ENCODE assay signal across 1 cellular context in genomic region chr1:228166170-228166936, GRCh38.
TF ChIP-seq lines count a peak whose summit lies in the region.

No MANE protein-coding gene starts in this region.

TF ChIP-seq in GM12878, 131 proteins besides CTCF, POLR2A, EP300 and RAD21 (continued from another document and continues in another):
- TF ChIP-seq YY1 (IDR thresholded peaks at IDR 0.05; ENCODE audit: low read depth, low read length), result 0 out of 2 replicates have a peak, but pooled peaks have one; percentile 12
- TF ChIP-seq EZH2 (IDR thresholded peaks at IDR 0.05; ENCODE audit: borderline replicate concordance, control insufficient read depth, low read depth, low read length), result no peak
- TF ChIP-seq BCLAF1 (IDR thresholded peaks at IDR 0.05), result no peak
- 0 out of 2 replicates have a peak, but pooled peaks have one; percentile 30 for TF ChIP-seq MTA2 (IDR thresholded peaks at IDR 0.05; ENCODE audit: low read depth)
- TF ChIP-seq NKRF (conservative IDR thresholded peaks at IDR 0.05), result peak; percentile 59; the same call in 1 of the 2 replicates
- no peak for TF ChIP-seq ZNF622 (IDR thresholded peaks at IDR 0.05)
- no peak for TF ChIP-seq CBFB (IDR thresholded peaks at IDR 0.05; ENCODE audit: low read depth)
- TF ChIP-seq PML (IDR thresholded peaks at IDR 0.05; ENCODE audit: low read length), result no peak
- TF ChIP-seq ESRRA (IDR thresholded peaks at IDR 0.05; ENCODE audit: low read length), result no peak
- TF ChIP-seq RELA (IDR thresholded peaks at IDR 0.05; ENCODE audit: borderline replicate concordance, partially characterized antibody), result no peak
- TF ChIP-seq SP1 (IDR thresholded peaks at IDR 0.05; ENCODE audit: low read depth, low read length), result no peak
- no peak for TF ChIP-seq MYB (IDR thresholded peaks at IDR 0.05; ENCODE audit: borderline replicate concordance, low read depth, low read length)
- TF ChIP-seq ZNF207 (IDR thresholded peaks at IDR 0.05; ENCODE audit: borderline replicate concordance), result no peak
- no peak for TF ChIP-seq STAT1 (conservative IDR thresholded peaks at IDR 0.05)
- no peak for TF ChIP-seq RAD51 (IDR thresholded peaks at IDR 0.05)
- TF ChIP-seq POLR2AphosphoS2 (IDR thresholded peaks at IDR 0.05; ENCODE audit: low read depth, low read length), result no peak
- TF ChIP-seq USF1 (IDR thresholded peaks at IDR 0.05; ENCODE audit: borderline replicate concordance, extremely low read length, insufficient read depth, low read depth, low read length), result no peak
- no peak; the same call in 1 of the 2 replicates for TF ChIP-seq DPF2 (IDR thresholded peaks at IDR 0.05)
- TF ChIP-seq BMI1 (IDR thresholded peaks at IDR 0.05; ENCODE audit: borderline replicate concordance), result no peak
- no peak for TF ChIP-seq NFIC (IDR thresholded peaks at IDR 0.05; ENCODE audit: low read depth, low read length)
- TF ChIP-seq JUND (IDR thresholded peaks at IDR 0.05; ENCODE audit: low read depth, low read length), result no peak
- TF ChIP-seq RCOR1 (conservative IDR thresholded peaks at IDR 0.05; ENCODE audit: low read depth, low read length), result no peak
- TF ChIP-seq ZNF384 (IDR thresholded peaks at IDR 0.05; ENCODE audit: borderline replicate concordance, low read depth, low read length), result no peak
- TF ChIP-seq SMARCA5 (IDR thresholded peaks at IDR 0.05), result 0 out of 2 replicates have a peak, but pooled peaks have one; percentile 48
- TF ChIP-seq SMAD5 (IDR thresholded peaks at IDR 0.05; ENCODE audit: low read depth), result no peak
- 0 out of 4 replicates have a peak, but pooled peaks of 1 of the 2 experiments have one; percentile 44 for TF ChIP-seq IKZF2 (IDR thresholded peaks at IDR 0.05)
- no peak for TF ChIP-seq BACH1 (IDR thresholded peaks at IDR 0.05; ENCODE audit: borderline replicate concordance)
- TF ChIP-seq BRCA1 (IDR thresholded peaks at IDR 0.05; ENCODE audit: low read depth, low read length), result no peak
- no peak for TF ChIP-seq YBX1 (IDR thresholded peaks at IDR 0.05)
- peak; percentile 58; the same call in 1 of the 2 replicates for TF ChIP-seq E2F4 (IDR thresholded peaks at IDR 0.05; ENCODE audit: low read depth, low read length)
- TF ChIP-seq SREBF1 (IDR thresholded peaks at IDR 0.05; ENCODE audit: low read length), result no peak
- no peak for TF ChIP-seq USF2 (IDR thresholded peaks at IDR 0.05; ENCODE audit: borderline replicate concordance, low read depth, low read length)
- no peak for TF ChIP-seq PAX5 (IDR thresholded peaks at IDR 0.05; ENCODE audit: borderline replicate concordance, low read depth, low read length)
- TF ChIP-seq MYC (IDR thresholded peaks at IDR 0.05; ENCODE audit: insufficient read depth, insufficient read length, insufficient replicate concordance, low read length, severe bottlenecking), result no peak
- TF ChIP-seq EED (IDR thresholded peaks at IDR 0.05; ENCODE audit: low read depth), result no peak
- TF ChIP-seq CREB1 (IDR thresholded peaks at IDR 0.05; ENCODE audit: low read depth), result no peak
- no peak for TF ChIP-seq KLF5 (IDR thresholded peaks at IDR 0.05; ENCODE audit: partially characterized antibody)
- TF ChIP-seq ZNF217 (IDR thresholded peaks at IDR 0.05), result no peak
- TF ChIP-seq MAX (IDR thresholded peaks at IDR 0.05; ENCODE audit: low read depth, low read length), result no peak
- TF ChIP-seq CEBPB (IDR thresholded peaks at IDR 0.05; ENCODE audit: borderline replicate concordance in 1 of 2, low read depth in 2 of 2, low read length in 2 of 2), result no peak
- no peak for TF ChIP-seq ATF3 (IDR thresholded peaks at IDR 0.05; ENCODE audit: borderline replicate concordance, extremely low read depth, low read depth, low read length)
- no peak for TF ChIP-seq ZBED1 (IDR thresholded peaks at IDR 0.05; ENCODE audit: borderline replicate concordance)
- TF ChIP-seq NFYA (IDR thresholded peaks at IDR 0.05; ENCODE audit: borderline replicate concordance, low read depth, low read length), result no peak
- TF ChIP-seq BCL3 (IDR thresholded peaks at IDR 0.05; ENCODE audit: borderline replicate concordance, insufficient read depth, low read depth, low read length, poor library complexity, severe bottlenecking), result no peak
- TF ChIP-seq MEF2A (IDR thresholded peaks at IDR 0.05; ENCODE audit: insufficient read depth, low read depth, low read length), result no peak
- no peak for TF ChIP-seq KDM1A (IDR thresholded peaks at IDR 0.05; ENCODE audit: borderline replicate concordance)
- no peak for TF ChIP-seq POLR2AphosphoS5 (IDR thresholded peaks at IDR 0.05; ENCODE audit: low read length)
- no peak for TF ChIP-seq ZBTB40 (IDR thresholded peaks at IDR 0.05; ENCODE audit: borderline replicate concordance)
- no peak for TF ChIP-seq CEBPZ (IDR thresholded peaks at IDR 0.05; ENCODE audit: low read depth, low read length)
- no peak for TF ChIP-seq POU2F2 (IDR thresholded peaks at IDR 0.05; ENCODE audit: borderline replicate concordance, low read depth, low read length)
